21 cellular contexts compared by ENCODE assay signal in genomic region chr4:11801466-11802446, GRCh38.
A peak's percentile ranks its signal among the peaks of the same experiment; 100 is the strongest.
DNase-seq lines count a peak whose midpoint lies in the region; ATAC-seq lines count a peak whose summit lies in the region.
"Had no signal": no experiment of that assay in that cellular context is flagged by ENCODE, and none has a peak within 500 bp of the region (broad histone marks: within the 10 kb centered on the region; RNA-seq: fewer than 3 reads in every experiment).

No MANE protein-coding gene starts in this region.

- H3K27ac ChIP-seq in muscle layer of duodenum (ENCODE audit: low read length) = peak overlapping the region; percentile 39
- H3K27ac ChIP-seq: pancreas had no signal

- no peaks in the 10 kb centered on the region for H3K27me3 Mint-ChIP-seq in activated T-cell treated with anti-CD3 and anti-CD28 coated beads, Interleukin-2, amount 50 U/mL, for 72 hours (ENCODE audit: low read depth)
- H3K27me3 Mint-ChIP-seq in natural killer cell treated with Interleukin-12 subunit alpha and Interleukin-12 subunit beta and Interleukin-15 and Interleukin-18, amount 100 ng/mL, for 72 hours = no peaks in the 10 kb centered on the region
- H3K27me3 Mint-ChIP-seq: CD8-positive, alpha-beta memory T cell; central memory CD8-positive, alpha-beta T cell had no signal

- ATAC-seq in GM19324 (IDR thresholded peaks at IDR 0.05; ENCODE audit: low FRiP score, unreplicated experiment) (peak; percentile 76), HG03025 (IDR thresholded peaks at IDR 0.05; ENCODE audit: low FRiP score, unreplicated experiment) (peak; percentile 47), GM18517 (IDR thresholded peaks at IDR 0.05; ENCODE audit: unreplicated experiment) (no peak)
- ATAC-seq in activated T-cell treated with anti-CD3 and anti-CD28 coated beads, Interleukin-2, amount 50 U/mL, for 72 hours (replicated peaks in 1 of 2) = no peak
- ATAC-seq in natural killer cell treated with Interleukin-12 subunit alpha and Interleukin-12 subunit beta and Interleukin-15 and Interleukin-18, amount 100 ng/mL, for 72 hours = no peak
- ATAC-seq: left lobe of liver had no signal

- H3K27me3 ChIP-seq in muscle layer of duodenum (ENCODE audit: low read depth, low read length) = no peaks in the 10 kb centered on the region
- H3K27me3 ChIP-seq: pancreas had no signal

- H3K4me3 Mint-ChIP-seq in activated T-cell treated with anti-CD3 and anti-CD28 coated beads, Interleukin-2, amount 50 U/mL, for 72 hours = no peak overlapping the region
- no peak overlapping the region for H3K4me3 Mint-ChIP-seq in natural killer cell treated with Interleukin-12 subunit alpha and Interleukin-12 subunit beta and Interleukin-15 and Interleukin-18, amount 100 ng/mL, for 72 hours
- H3K4me3 Mint-ChIP-seq: CD8-positive, alpha-beta memory T cell; central memory CD8-positive, alpha-beta T cell; H9 had no signal

- H3K4me3 ChIP-seq in muscle layer of duodenum (ENCODE audit: low read depth in 1 of 2, low read length in 2 of 2) = no peak overlapping the region
- H3K4me3 ChIP-seq: pancreas had no signal

- no peak overlapping the region for H3K27ac Mint-ChIP-seq in activated T-cell treated with anti-CD3 and anti-CD28 coated beads, Interleukin-2, amount 50 U/mL, for 72 hours
- H3K27ac Mint-ChIP-seq in natural killer cell treated with Interleukin-12 subunit alpha and Interleukin-12 subunit beta and Interleukin-15 and Interleukin-18, amount 100 ng/mL, for 72 hours = no peak overlapping the region
- H3K27ac Mint-ChIP-seq: CD8-positive, alpha-beta memory T cell; H9 had no signal

- no peaks in the 10 kb centered on the region for H3K4me1 ChIP-seq in muscle layer of duodenum (ENCODE audit: control insufficient read depth in 1 of 2, insufficient read depth in 2 of 2, low read length in 2 of 2)
- H3K4me1 ChIP-seq: pancreas had no signal

- H3K36me3 Mint-ChIP-seq in activated T-cell treated with anti-CD3 and anti-CD28 coated beads, Interleukin-2, amount 50 U/mL, for 72 hours (ENCODE audit: insufficient read depth in 2 of 2) = no peaks in the 10 kb centered on the region
- H3K36me3 Mint-ChIP-seq in natural killer cell treated with Interleukin-12 subunit alpha and Interleukin-12 subunit beta and Interleukin-15 and Interleukin-18, amount 100 ng/mL, for 72 hours = no peaks in the 10 kb centered on the region
- H3K36me3 Mint-ChIP-seq: CD8-positive, alpha-beta memory T cell had no signal

- no peaks in the 10 kb centered on the region for H3K9me3 ChIP-seq in muscle layer of duodenum (ENCODE audit: control insufficient read depth in 1 of 2, low read length in 2 of 2)
- H3K9me3 ChIP-seq: pancreas, SK-N-SH had no signal

- no peaks in the 10 kb centered on the region for H3K9me3 Mint-ChIP-seq in activated T-cell treated with anti-CD3 and anti-CD28 coated beads, Interleukin-2, amount 50 U/mL, for 72 hours
- peaks cover 4% of the 10 kb centered on the region for H3K9me3 Mint-ChIP-seq in natural killer cell treated with Interleukin-12 subunit alpha and Interleukin-12 subunit beta and Interleukin-15 and Interleukin-18, amount 100 ng/mL, for 72 hours
- H3K9me3 Mint-ChIP-seq: central memory CD8-positive, alpha-beta T cell; H9 had no signal

- H3K4me1 Mint-ChIP-seq in activated T-cell treated with anti-CD3 and anti-CD28 coated beads, Interleukin-2, amount 50 U/mL, for 72 hours (ENCODE audit: low read depth) = no peaks in the 10 kb centered on the region
- H3K4me1 Mint-ChIP-seq in natural killer cell treated with Interleukin-12 subunit alpha and Interleukin-12 subunit beta and Interleukin-15 and Interleukin-18, amount 100 ng/mL, for 72 hours (ENCODE audit: low read depth in 2 of 2) = no peaks in the 10 kb centered on the region
- H3K4me1 Mint-ChIP-seq: CD8-positive, alpha-beta memory T cell; central memory CD8-positive, alpha-beta T cell had no signal

- DNase-seq in dermis microvascular lymphatic vessel endothelial cell (ENCODE audit: low read depth in 2 of 2) = peak; percentile 98 to 99
- DNase-seq in activated T-cell treated with anti-CD3 and anti-CD28 coated beads, Interleukin-2, amount 50 U/mL, for 72 hours = no peak
- DNase-seq in NCI-H82 (lab: John Stamatoyannopoulos, UW) = no peak
- DNase-seq in natural killer cell treated with Interleukin-12 subunit alpha and Interleukin-12 subunit beta and Interleukin-15 and Interleukin-18, amount 100 ng/mL, for 72 hours (ENCODE audit: low spot score) = no peak
- DNase-seq: activated CD4-positive, alpha-beta T cell treated with anti-CD3 and anti-CD28 coated beads for 1 hour; activated gamma-delta T cell; amygdala; CD8-positive, alpha-beta memory T cell; H9; Karpas-422; NCI-H1092 treated with DMSO at 0.1 percent for 48 hours; pancreas; SK-N-SH; stimulated activated CD4-positive, alpha-beta T cell treated with anti-CD3 and anti-CD28 coated beads, Interleukin-4, amount 100 ng/mL, for 24 hours; substantia nigra had no signal

- no peaks in the 10 kb centered on the region for H3K36me3 ChIP-seq in muscle layer of duodenum (ENCODE audit: control insufficient read depth in 1 of 2, insufficient read depth in 2 of 2, low read length in 2 of 2)
- H3K36me3 ChIP-seq: pancreas had no signal

Comparison
In these comparisons a context has a peak if more than half of its experiments do, and no peak if none do; other contexts are left out.
1. ATAC-seq: peak in GM19324 (single experiment) and HG03025 (single experiment); none in activated T-cell treated with anti-CD3 and anti-CD28 coated beads, Interleukin-2, amount 50 U/mL, for 72 hours (0 of 2), natural killer cell treated with Interleukin-12 subunit alpha and Interleukin-12 subunit beta and Interleukin-15 and Interleukin-18, amount 100 ng/mL, for 72 hours (0 of 2) and GM18517 (single experiment).
2. DNase-seq: peak in dermis microvascular lymphatic vessel endothelial cell (2 of 2); none in activated T-cell treated with anti-CD3 and anti-CD28 coated beads, Interleukin-2, amount 50 U/mL, for 72 hours (0 of 2), NCI-H82 (single experiment) and natural killer cell treated with Interleukin-12 subunit alpha and Interleukin-12 subunit beta and Interleukin-15 and Interleukin-18, amount 100 ng/mL, for 72 hours (single experiment).